ENCODE assay signal across 8 cellular contexts in the genomic region with DNA sequence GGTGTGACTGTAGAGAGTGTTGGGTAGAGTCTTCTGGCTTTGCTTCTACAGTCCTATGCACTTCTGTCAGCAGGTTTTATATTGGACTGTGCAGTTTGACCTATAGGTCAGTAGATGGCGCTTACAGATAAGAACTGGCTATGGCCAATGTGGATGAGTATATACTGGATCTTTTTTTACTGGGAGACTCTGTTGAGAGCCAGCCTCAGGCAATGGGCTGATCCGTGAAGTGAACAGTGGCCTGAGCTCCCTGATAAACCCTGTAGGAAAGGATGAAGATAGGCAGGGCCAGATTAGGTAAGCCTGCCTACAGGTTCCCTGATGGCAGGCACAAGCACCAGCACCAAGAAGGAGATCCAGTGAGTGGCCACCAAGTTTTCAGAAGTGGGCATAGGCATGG.
A peak's percentile ranks its signal among the peaks of the same experiment; 100 is the strongest.
DNase-seq lines count a peak whose midpoint lies in the region; ATAC-seq and TF ChIP-seq lines count a peak whose summit lies in the region.

No MANE protein-coding gene starts in this region.

- peaks cover 6% of the 10 kb centered on the region for H3K9me3 Mint-ChIP-seq in nephron
- peaks cover 15 to 26% of the 10 kb centered on the region in 2 donors for H3K9me3 Mint-ChIP-seq in natural killer cell

- H3K4me3 Mint-ChIP-seq in nephron (no peak overlapping the region), natural killer cell (no peak overlapping the region)

- H3K4me1 ChIP-seq in NT2/D1 (ENCODE audit: insufficient read depth, insufficient read length), result no peaks in the 10 kb centered on the region

- H3K27me3 ChIP-seq in NT2/D1 (ENCODE audit: insufficient read depth, insufficient read length), result no peaks in the 10 kb centered on the region

- intact Hi-C loops in natural killer cell (cut with micrococcal nuclease), result no loop called here

- no peaks in the 10 kb centered on the region for H3K27me3 Mint-ChIP-seq in nephron (ENCODE audit: low read depth)
- no peaks in the 10 kb centered on the region for H3K27me3 Mint-ChIP-seq in natural killer cell (ENCODE audit: low read depth in 2 of 2)

- H3K27ac Mint-ChIP-seq in nephron (peak overlapping the region in 1 of 3 experiments; percentile 8), natural killer cell (no peak overlapping the region)

- peaks cover 9% of the 10 kb centered on the region; the same call in 1 of the 2 replicates for H3K9me3 ChIP-seq in NT2/D1 (ENCODE audit: insufficient read depth, low read length)

- H3K4me3 ChIP-seq in NT2/D1 (ENCODE audit: insufficient read length, low read depth) (no peak overlapping the region), epithelial cell of esophagus (ENCODE audit: low read length) (no peak overlapping the region)

- H3K9ac ChIP-seq in NT2/D1 (ENCODE audit: insufficient read length, low read depth), result no peak overlapping the region

- ATAC-seq in GM21423 (IDR thresholded peaks at IDR 0.05; ENCODE audit: unreplicated experiment) (peak; percentile 95), HG03558 (IDR thresholded peaks at IDR 0.05; ENCODE audit: extremely low read depth, unreplicated experiment) (peak; percentile 91), natural killer cell (no peak)

- DNase-seq in GM03348 (ENCODE audit: low spot score), result peak; percentile 77
- DNase-seq in NT2/D1 (ENCODE audit: low read depth, low spot score), result peak; percentile 44
- peak; percentile 71 for DNase-seq in epithelial cell of esophagus (ENCODE audit: low read depth)
- no peak for DNase-seq in natural killer cell
- DNase-seq in activated gamma-delta T cell (lab: John Stamatoyannopoulos, UW), result no peak

- H3K4me1 Mint-ChIP-seq in nephron (peaks cover 6% of the 10 kb centered on the region), natural killer cell (no peaks in the 10 kb centered on the region)

- peak; percentile 86 for TF ChIP-seq CTCF in epithelial cell of esophagus (IDR thresholded peaks at IDR 0.05; ENCODE audit: insufficient read depth, low read depth, low read length, missing control alignments)
- TF ChIP-seq CTCF in nephron (IDR thresholded peaks at IDR 0.05; ENCODE audit: unreplicated experiment in 3 of 3), result peak; percentile 55 to 72 (median 62)
- TF ChIP-seq CTCF in natural killer cell (IDR thresholded peaks at IDR 0.05), result no peak

- H3K36me3 Mint-ChIP-seq in nephron (ENCODE audit: low read depth) (peaks cover 3% of the 10 kb centered on the region), natural killer cell (no peaks in the 10 kb centered on the region)

- no peaks in the 10 kb centered on the region for H3K36me3 ChIP-seq in NT2/D1 (ENCODE audit: insufficient read depth, insufficient read length, low read length)

Comparison
In these comparisons a context has a peak if more than half of its experiments do, and no peak if none do; other contexts are left out.
1. DNase-seq: peak in GM03348 (single experiment), NT2/D1 (single experiment) and epithelial cell of esophagus (single experiment); none in natural killer cell (single experiment) and activated gamma-delta T cell (single experiment).
2. ATAC-seq: peak in GM21423 (single experiment) and HG03558 (single experiment); none in natural killer cell (0 of 3).